ENCODE assay signal across 8 cellular contexts in the genomic region with DNA sequence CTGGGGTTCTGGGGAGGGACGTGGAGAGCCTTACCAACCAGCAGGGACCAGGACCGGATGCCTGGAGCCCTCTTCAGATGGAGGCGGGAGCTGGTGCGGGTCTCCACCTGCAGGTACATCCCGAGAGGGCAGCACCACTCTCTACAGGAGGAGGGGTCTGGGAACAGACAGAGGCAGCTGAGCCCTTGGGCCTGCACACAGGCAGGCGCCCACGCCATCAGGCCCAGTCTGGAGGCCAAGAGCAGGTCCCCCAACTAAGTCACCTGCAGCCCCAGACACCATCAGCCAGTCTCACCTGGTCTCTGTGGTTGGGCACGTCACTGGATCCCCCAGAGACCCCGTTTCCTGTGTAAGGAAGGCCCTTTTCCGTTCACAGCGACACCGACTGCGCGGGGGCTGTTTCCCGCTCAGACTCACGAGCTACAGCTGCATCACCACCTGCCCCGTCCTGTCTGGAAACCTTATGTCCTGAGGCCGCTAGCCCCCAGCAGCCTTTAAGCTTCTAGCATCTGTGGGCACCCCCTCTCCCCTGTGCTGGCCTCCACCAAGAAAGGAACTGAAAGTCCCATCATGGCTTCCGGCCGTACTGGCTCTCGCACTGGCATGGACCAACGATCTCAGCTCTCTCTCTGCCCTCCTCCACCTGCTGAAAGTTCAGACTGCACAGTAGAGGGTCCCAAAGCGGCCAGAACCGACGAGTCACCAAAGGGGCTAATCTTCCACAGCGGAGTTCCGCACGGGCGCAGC. TPM values are rescaled to one million over a fixed set of nuclear protein-coding genes. Genes with fewer than 3 reads are reported as not detected.
A peak's percentile ranks its signal among the peaks of the same experiment; 100 is the strongest.
DNase-seq lines count a peak whose midpoint lies in the region; ATAC-seq and TF ChIP-seq lines count a peak whose summit lies in the region.

No MANE protein-coding gene starts in this region.

- no peak overlapping the region for H4K8ac ChIP-seq in neuronal stem cell (ENCODE audit: low read depth, low read length)

- H2BK5ac ChIP-seq in neuronal stem cell (ENCODE audit: low read length), result peak overlapping the region; percentile 87

- no peak for TF ChIP-seq CTCF in thyroid gland (IDR thresholded peaks at IDR 0.05)

- H2BK15ac ChIP-seq in neuronal stem cell (ENCODE audit: low read length), result no peak overlapping the region

- peak overlapping the region; percentile 96 for H3K9ac ChIP-seq in neuronal stem cell (ENCODE audit: low read depth, low read length, poor library complexity)

- H3K27me3 ChIP-seq in neuronal stem cell (ENCODE audit: control insufficient read depth in 3 of 3, insufficient read depth in 3 of 3, low read depth in 1 of 3, low read length in 3 of 3), result no peaks in the 10 kb centered on the region
- no peaks in the 10 kb centered on the region for H3K27me3 ChIP-seq in thyroid gland

- WGBS in neuronal stem cell (ENCODE audit: extremely low coverage in 2 of 2, insufficient read length in 2 of 2, insufficient replicate concordance in 1 of 2), 2 donors, result no CpG with 5 or more reads among the region's 29 CpGs
- 74 to 86% methylated on average over 25 to 27 of the region's 29 CpGs for WGBS in thyroid gland, 2 donors

- peak overlapping the region; percentile 63 for H2BK12ac ChIP-seq in neuronal stem cell (ENCODE audit: low read length)

- peak overlapping the region; percentile 96 for H2AK5ac ChIP-seq in neuronal stem cell (ENCODE audit: low read depth, low read length)

- H3K36me3 ChIP-seq in neuronal stem cell (replicated peaks in 1 of 2; ENCODE audit: control insufficient read depth in 2 of 2, insufficient read depth in 2 of 2, low read length in 2 of 2) (peaks cover 10 to 43% of the 10 kb centered on the region in 2 donors), thyroid gland (no peaks in the 10 kb centered on the region)

- H4K91ac ChIP-seq in neuronal stem cell (ENCODE audit: low read depth, low read length, poor library complexity), result no peak overlapping the region

- H3K79me1 ChIP-seq in neuronal stem cell (ENCODE audit: low read depth, low read length), result peaks cover 20% of the 10 kb centered on the region

- H3K4me1 ChIP-seq in neuronal stem cell (ENCODE audit: control insufficient read depth in 2 of 2, insufficient read depth in 1 of 2, low read depth in 1 of 2, low read length in 2 of 2), result peaks cover 10 to 16% of the 10 kb centered on the region in 2 donors
- peaks cover 17 to 49% of the 10 kb centered on the region in 2 donors for H3K4me1 ChIP-seq in thyroid gland

- intact Hi-C loops in thyroid gland (cut with DNase I), result no loop called here

- H3K27ac ChIP-seq in neuronal stem cell (replicated peaks; ENCODE audit: low read length) (no peak overlapping the region), thyroid gland (peak overlapping the region in 2 of 3 donors; percentile 14 to 81)

- no peak overlapping the region for H2BK120ac ChIP-seq in neuronal stem cell (ENCODE audit: low read depth, low read length)

- DNase-seq in AG20443 (ENCODE audit: low spot score) (peak; percentile 2), ecto neural progenitor cell (ENCODE audit: low spot score) (peak; percentile 49), neuronal stem cell (ENCODE audit: low spot score) (no peak), thyroid gland (no peak), GM19240 (ENCODE audit: insufficient read length, low spot score) (no peak)
- DNase-seq in activated CD4-positive, alpha-beta T cell treated with anti-CD3 and anti-CD28 coated beads for 4 hours, result peak; percentile 69 to 72

- H3K9me3 ChIP-seq in neuronal stem cell (replicated peaks in 1 of 2; ENCODE audit: control insufficient read depth in 2 of 2, insufficient read depth in 1 of 2, low read depth in 1 of 2, low read length in 2 of 2), result peaks cover 2 to 13% of the 10 kb centered on the region in 2 donors
- H3K9me3 ChIP-seq in thyroid gland, result no peaks in the 10 kb centered on the region

- H3K4ac ChIP-seq in neuronal stem cell (ENCODE audit: low read length), result peak overlapping the region; percentile 66

- no peak overlapping the region for H3K23ac ChIP-seq in neuronal stem cell (ENCODE audit: low read depth, low read length, poor library complexity)

- peak overlapping the region; percentile 31 for H3K14ac ChIP-seq in neuronal stem cell (ENCODE audit: low read length)

- no peak for TF ChIP-seq POLR2A in thyroid gland (IDR thresholded peaks at IDR 0.05)

- peak; percentile 64 for ATAC-seq in GM19395 (IDR thresholded peaks at IDR 0.05; ENCODE audit: unreplicated experiment)
- ATAC-seq in HG03571 (IDR thresholded peaks at IDR 0.05; ENCODE audit: unreplicated experiment), result peak; percentile 45

- peak overlapping the region; percentile 64 for H3K4me2 ChIP-seq in neuronal stem cell (ENCODE audit: insufficient read depth, low read length, poor library complexity, severe bottlenecking)

- no peak overlapping the region for H2AFZ ChIP-seq in neuronal stem cell (ENCODE audit: low read length)

- H3K4me3 ChIP-seq in neuronal stem cell (ENCODE audit: low read length in 2 of 2) (peak overlapping the region; percentile 91 to 99), thyroid gland (replicated peaks in 1 of 3) (peak overlapping the region in 1 of 3 donors; percentile 87)

- peak overlapping the region; percentile 64 for H3K18ac ChIP-seq in neuronal stem cell (ENCODE audit: low read length)

RNA-seq across cellular contexts. Expression of a gene that starts 1.2 kb away (rescaled TPM):
- polyA plus RNA-seq in neuronal stem cell (2013, experiment 1 of 2), result 42.0 TPM
- 41.3 TPM for polyA plus RNA-seq in neuronal stem cell (2013, experiment 2 of 2)
- total RNA-seq in thyroid gland, result 10 to 100 TPM; 51.2 to 66.6 (median 53.6) TPM

RNA-seq across cellular contexts. Expression of a gene that starts 9.2 kb away (rescaled TPM):
- polyA plus RNA-seq in neuronal stem cell (2013, experiment 1 of 2), result 107 TPM
- 107 TPM for polyA plus RNA-seq in neuronal stem cell (2013, experiment 2 of 2)
- total RNA-seq in thyroid gland, result 10 to 100 TPM; 47.5 to 69.7 (median 48.7) TPM

RNA-seq across cellular contexts. Expression of a gene that starts 30.9 kb away (rescaled TPM):
- polyA plus RNA-seq in neuronal stem cell (2013, experiment 1 of 2), result 14.8 TPM
- 15.3 TPM for polyA plus RNA-seq in neuronal stem cell (2013, experiment 2 of 2)
- 10 to 100 TPM; 46.5 to 57.5 (median 55.1) TPM for total RNA-seq in thyroid gland

RNA-seq across cellular contexts. Expression of a gene that starts 31.2 kb away (rescaled TPM):
- 19.9 TPM for polyA plus RNA-seq in neuronal stem cell (2013, experiment 1 of 2)
- polyA plus RNA-seq in neuronal stem cell (2013, experiment 2 of 2), result 19.4 TPM
- 10 to 100 TPM; 33.2 to 72.7 (median 40.9) TPM for total RNA-seq in thyroid gland

Comparison
In these comparisons a context has a peak if more than half of its experiments do, and no peak if none do; other contexts are left out.
1. DNase-seq: peak in AG20443 (single experiment), activated CD4-positive, alpha-beta T cell treated with anti-CD3 and anti-CD28 coated beads for 4 hours (2 of 2) and ecto neural progenitor cell (single experiment); none in neuronal stem cell (single experiment), thyroid gland (0 of 2) and GM19240 (single experiment).